In genomic region chr11:2563216-2564007, GRCh38 we compare ENCODE assay signal across 1 cellular context.
TF ChIP-seq lines count a peak whose summit lies in the region.

No MANE protein-coding gene starts in this region.

TF ChIP-seq in HepG2, 621 proteins besides CTCF, POLR2A, EP300 and RAD21 (continued from another document and continues in another):
- TF ChIP-seq AFF4 (CRISPR knock-in tag; IDR thresholded peaks at IDR 0.05): peak; percentile 55
- TF ChIP-seq ZBTB2 (CRISPR knock-in tag; IDR thresholded peaks at IDR 0.05; ENCODE audit: low read depth): no peak
- TF ChIP-seq AKNA (CRISPR knock-in tag; IDR thresholded peaks at IDR 0.05; ENCODE audit: borderline replicate concordance): no peak
- TF ChIP-seq ATF3 (CRISPR knock-in tag; IDR thresholded peaks at IDR 0.05): no peak
- peak; percentile 45; the same call in 1 of the 2 replicates for TF ChIP-seq NR2F2 (IDR thresholded peaks at IDR 0.05; ENCODE audit: borderline replicate concordance, low read depth)
- TF ChIP-seq ARHGAP35 (CRISPR knock-in tag; IDR thresholded peaks at IDR 0.05; ENCODE audit: borderline replicate concordance): no peak
- peak; percentile 36; the same call in 1 of the 2 replicates for TF ChIP-seq SMC3 (IDR thresholded peaks at IDR 0.05; ENCODE audit: low read length)
- no peak for TF ChIP-seq RELA (CRISPR knock-in tag; IDR thresholded peaks at IDR 0.05)
- peak; percentile 34; the same call in 1 of the 2 replicates for TF ChIP-seq BRF2 (CRISPR knock-in tag; IDR thresholded peaks at IDR 0.05)
- peak; percentile 44 for TF ChIP-seq CBFB (CRISPR knock-in tag; IDR thresholded peaks at IDR 0.05)
- TF ChIP-seq ZGPAT (CRISPR knock-in tag; IDR thresholded peaks at IDR 0.05): peak; percentile 84
- TF ChIP-seq SMARCC2 (IDR thresholded peaks at IDR 0.05): no peak
- TF ChIP-seq ZSCAN5A (CRISPR knock-in tag; IDR thresholded peaks at IDR 0.05; ENCODE audit: borderline replicate concordance): peak; percentile 47; the same call in 1 of the 2 replicates
- TF ChIP-seq ZNF337 (CRISPR knock-in tag; IDR thresholded peaks at IDR 0.05; ENCODE audit: borderline replicate concordance, low read depth): no peak
- TF ChIP-seq FOXC1 (CRISPR knock-in tag; IDR thresholded peaks at IDR 0.05; ENCODE audit: borderline replicate concordance): peak; percentile 14; the same call in 1 of the 2 replicates
- no peak for TF ChIP-seq PBX3 (CRISPR knock-in tag; IDR thresholded peaks at IDR 0.05; ENCODE audit: borderline replicate concordance)
- TF ChIP-seq ZFY (CRISPR knock-in tag; IDR thresholded peaks at IDR 0.05): peak; percentile 46
- TF ChIP-seq ZSCAN30 (CRISPR knock-in tag; IDR thresholded peaks at IDR 0.05): 0 out of 2 replicates have a peak, but pooled peaks have one; percentile 58
- TF ChIP-seq ZNF646 (CRISPR knock-in tag; IDR thresholded peaks at IDR 0.05): no peak
- no peak for TF ChIP-seq ZNF251 (CRISPR knock-in tag; IDR thresholded peaks at IDR 0.05)
- no peak for TF ChIP-seq ZNF333 (CRISPR knock-in tag; IDR thresholded peaks at IDR 0.05; ENCODE audit: borderline replicate concordance)
- TF ChIP-seq RCOR2 (CRISPR knock-in tag; IDR thresholded peaks at IDR 0.05): peak; percentile 78; the same call in 1 of the 2 replicates
- no peak for TF ChIP-seq DRAP1 (CRISPR knock-in tag; IDR thresholded peaks at IDR 0.05)
- TF ChIP-seq HDAC1 (CRISPR knock-in tag; IDR thresholded peaks at IDR 0.05): peak; percentile 73
- TF ChIP-seq ADNP (CRISPR knock-in tag; IDR thresholded peaks at IDR 0.05): no peak
- TF ChIP-seq ZSCAN29 (CRISPR knock-in tag; conservative IDR thresholded peaks at IDR 0.05): no peak
- 0 out of 2 replicates have a peak, but pooled peaks have one; percentile 30 for TF ChIP-seq SIX4 (CRISPR knock-in tag; IDR thresholded peaks at IDR 0.05)
- TF ChIP-seq KDM1A (CRISPR knock-in tag; IDR thresholded peaks at IDR 0.05): peak; percentile 71; the same call in 1 of the 2 replicates
